Comparison of ENCODE assay signal across 9 cellular contexts in the genomic region with DNA sequence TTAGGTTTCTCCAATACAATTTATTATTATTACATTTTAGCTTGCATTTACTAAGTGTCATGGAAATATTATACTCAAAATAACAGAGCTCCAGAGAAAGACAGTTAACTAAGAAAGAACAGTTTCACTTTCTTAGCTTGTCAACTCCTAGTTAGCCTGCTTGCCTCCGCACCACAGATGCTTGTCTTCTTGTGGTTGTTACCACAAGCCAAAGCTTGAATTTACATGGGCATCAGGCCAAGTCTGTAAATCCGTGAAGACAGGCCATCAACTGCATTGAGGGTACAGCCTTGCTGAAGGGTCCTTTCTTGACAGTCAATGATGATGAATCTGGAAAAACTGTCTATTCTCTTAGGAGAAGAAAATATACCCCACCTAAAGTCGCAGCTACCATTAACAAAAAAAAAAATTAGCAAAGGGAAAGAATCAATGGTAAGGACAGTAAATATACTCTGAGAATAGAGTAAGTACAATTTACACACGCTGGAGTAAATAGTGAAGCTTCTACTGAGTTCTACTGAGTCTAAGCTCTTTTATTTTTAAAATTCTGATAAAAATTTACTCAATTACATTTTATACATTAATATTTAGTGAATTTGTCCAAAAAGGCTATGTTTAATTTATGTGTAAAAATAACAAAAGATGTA. TPM values are rescaled to one million over a fixed set of nuclear protein-coding genes. Genes with fewer than 3 reads are reported as not detected.
DNase-seq lines count a peak whose midpoint lies in the region; ATAC-seq and TF ChIP-seq lines count a peak whose summit lies in the region.
"Had no signal": no experiment of that assay in that cellular context is flagged by ENCODE, and none has a peak within 500 bp of the region (broad histone marks: within the 10 kb centered on the region; RNA-seq: fewer than 3 reads in every experiment).

No MANE protein-coding gene starts in this region.

- peaks cover 11 to 20% (median 17%) of the 10 kb centered on the region in 10 experiments for H3K4me1 ChIP-seq in BLaER1 treated with 17β-estradiol and CSF1 and Interleukin-3, amounts not matched to agents 10 nM and 100 nM
- H3K4me1 ChIP-seq in adipocyte (ENCODE audit: control insufficient read depth, insufficient read depth, low read length) (no peaks in the 10 kb centered on the region), prostate gland (replicated peaks) (no peaks in the 10 kb centered on the region)

- no peaks in the 10 kb centered on the region for H3K9me3 ChIP-seq in BLaER1 treated with 17β-estradiol and CSF1 and Interleukin-3, amounts not matched to agents 10 nM and 100 nM (replicated peaks in 1 of 11)
- H3K9me3 ChIP-seq in adipocyte (ENCODE audit: control insufficient read depth, low read length) (no peaks in the 10 kb centered on the region), prostate gland (no peaks in the 10 kb centered on the region)

- peaks cover 3 to 35% (median 22%) of the 10 kb centered on the region in 11 experiments; a peak in 17 of 22 replicates for H3K36me3 ChIP-seq in BLaER1 treated with 17β-estradiol and CSF1 and Interleukin-3, amounts not matched to agents 10 nM and 100 nM
- peaks cover 46% of the 10 kb centered on the region for H3K36me3 ChIP-seq in adipocyte (ENCODE audit: control insufficient read depth, insufficient read depth, low read length, severe bottlenecking)
- no peaks in the 10 kb centered on the region for H3K36me3 ChIP-seq in prostate gland

- peak overlapping the region in 1 of 11 experiments; percentile 16; a peak in 1 of 22 replicates for H3K27ac ChIP-seq in BLaER1 treated with 17β-estradiol and CSF1 and Interleukin-3, amounts not matched to agents 10 nM and 100 nM
- H3K27ac ChIP-seq in prostate gland = peak overlapping the region in 1 of 2 donors; percentile 41

- H3K27me3 ChIP-seq in BLaER1 treated with 17β-estradiol and CSF1 and Interleukin-3, amounts not matched to agents 10 nM and 100 nM = no peaks in the 10 kb centered on the region
- H3K27me3 ChIP-seq in adipocyte (replicated peaks; ENCODE audit: control insufficient read depth, insufficient read depth, low read length) = no peaks in the 10 kb centered on the region
- H3K27me3 ChIP-seq in prostate gland (replicated peaks; ENCODE audit: insufficient read depth) = no peaks in the 10 kb centered on the region

- 37% methylated on average over 4 of the region's 4 CpGs for WGBS in prostate gland

- DNase-seq in SIG-M5 (lab: John Stamatoyannopoulos, UW) = peak; percentile 27
- peak; percentile 50 for DNase-seq in adipocyte (ENCODE audit: low read depth)
- DNase-seq in prostate gland (ENCODE audit: low spot score) = peak; percentile 69
- DNase-seq in sciatic nerve (ENCODE audit: low spot score) = no peak
- DNase-seq in T1000 (lab: John Stamatoyannopoulos, UW) = no peak

- ATAC-seq in GM19025 (IDR thresholded peaks at IDR 0.05; ENCODE audit: low read depth, unreplicated experiment) (peak; percentile 94), HG03378 (IDR thresholded peaks at IDR 0.05; ENCODE audit: unreplicated experiment) (peak; percentile 88), sciatic nerve (no peak)

- no peak for TF ChIP-seq CTCF in prostate gland (IDR thresholded peaks at IDR 0.05)

- H3K4me2 ChIP-seq in BLaER1 treated with 17β-estradiol and CSF1 and Interleukin-3, amounts not matched to agents 10 nM and 100 nM = peak overlapping the region; percentile 66 to 86 (median 77)

- H4K20me1 ChIP-seq in BLaER1 treated with 17β-estradiol and CSF1 and Interleukin-3, amounts not matched to agents 10 nM and 100 nM = peaks cover 0 to 14% (median 4%) of the 10 kb centered on the region in 11 experiments; a peak in 8 of 22 replicates

- no peak overlapping the region; a peak in 1 of 20 replicates for H3K4me3 ChIP-seq in BLaER1 treated with 17β-estradiol and CSF1 and Interleukin-3, amounts not matched to agents 10 nM and 100 nM
- no peak overlapping the region for H3K4me3 ChIP-seq in adipocyte (ENCODE audit: low read length)
- no peak overlapping the region for H3K4me3 ChIP-seq in prostate gland
- H3K4me3 ChIP-seq: lung had no signal

- intact Hi-C loops in prostate gland (cut with DNase I) (no loop called here), sciatic nerve (cut with DNase I) (no loop called here)

- no peak for TF ChIP-seq POLR2A in prostate gland (IDR thresholded peaks at IDR 0.05)

- H3K9ac ChIP-seq in BLaER1 treated with 17β-estradiol and CSF1 and Interleukin-3, amounts not matched to agents 10 nM and 100 nM = peak overlapping the region in 4 of 11 experiments; percentile 8 to 50 (median 16); a peak in 2 of 22 replicates
- H3K9ac ChIP-seq in adipocyte (ENCODE audit: low read length) = no peak overlapping the region

RNA-seq across cellular contexts. Expression of gene DENND5A, which starts 15.6 kb away (rescaled TPM):
- total RNA-seq in prostate gland = 10 to 100 TPM; 25.4 to 84.6 TPM
- 147 TPM for total RNA-seq in sciatic nerve

RNA-seq across cellular contexts. Expression of gene TMEM41B, which starts 33.6 kb away (rescaled TPM):
- 10 to 100 TPM; 29.9 to 54.6 TPM for total RNA-seq in prostate gland
- total RNA-seq in sciatic nerve = 41.1 TPM

Comparison
In these comparisons a context has a peak if more than half of its experiments do, and no peak if none do; other contexts are left out.
1. DNase-seq: peak in SIG-M5 (single experiment), adipocyte (single experiment) and prostate gland (single experiment); none in sciatic nerve (single experiment) and T1000 (single experiment).